1 cellular context compared by ENCODE assay signal in the genomic region with DNA sequence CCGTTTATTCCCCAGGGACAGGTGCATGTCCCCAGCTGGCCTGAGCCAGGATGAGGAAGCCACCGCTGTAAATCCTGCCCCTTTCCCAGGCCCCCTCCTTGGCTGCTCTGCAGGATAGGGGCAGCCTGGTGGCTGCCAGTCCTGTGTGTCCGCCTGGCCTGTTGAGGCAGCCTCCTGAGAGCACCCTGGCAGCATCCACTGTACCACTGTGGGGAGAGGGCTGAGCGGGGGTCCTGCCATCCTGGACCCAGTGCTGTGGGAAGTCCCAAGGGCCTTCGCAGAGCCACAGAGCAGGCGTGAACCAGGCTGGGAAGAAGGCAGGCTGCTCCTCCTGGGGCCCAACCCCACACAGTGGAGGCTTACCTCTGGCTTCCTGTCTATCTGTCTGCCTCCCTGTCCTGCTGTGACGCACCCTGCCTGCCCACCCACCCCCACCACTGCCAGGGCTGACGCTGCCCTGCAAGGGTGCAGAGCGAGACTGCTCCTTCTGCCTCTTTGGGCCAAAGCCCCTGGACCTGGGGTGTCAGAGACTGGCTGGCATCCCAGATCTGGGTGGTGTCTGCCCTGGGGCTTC.
TF ChIP-seq lines count a peak whose summit lies in the region.

No MANE protein-coding gene starts in this region.

TF ChIP-seq in HEK293, 187 proteins besides CTCF, POLR2A, EP300 and RAD21:
- no peak for TF ChIP-seq MZF1 (tag by site-specific recombination; IDR thresholded peaks at IDR 0.05; ENCODE audit: borderline replicate concordance)
- no peak for TF ChIP-seq HOXA7 (CRISPR knock-in tag; IDR thresholded peaks at IDR 0.05; ENCODE audit: borderline replicate concordance)
- TF ChIP-seq ZIC2 (tag by site-specific recombination; IDR thresholded peaks at IDR 0.05) = peak; percentile 30
- TF ChIP-seq, protein P1, sequence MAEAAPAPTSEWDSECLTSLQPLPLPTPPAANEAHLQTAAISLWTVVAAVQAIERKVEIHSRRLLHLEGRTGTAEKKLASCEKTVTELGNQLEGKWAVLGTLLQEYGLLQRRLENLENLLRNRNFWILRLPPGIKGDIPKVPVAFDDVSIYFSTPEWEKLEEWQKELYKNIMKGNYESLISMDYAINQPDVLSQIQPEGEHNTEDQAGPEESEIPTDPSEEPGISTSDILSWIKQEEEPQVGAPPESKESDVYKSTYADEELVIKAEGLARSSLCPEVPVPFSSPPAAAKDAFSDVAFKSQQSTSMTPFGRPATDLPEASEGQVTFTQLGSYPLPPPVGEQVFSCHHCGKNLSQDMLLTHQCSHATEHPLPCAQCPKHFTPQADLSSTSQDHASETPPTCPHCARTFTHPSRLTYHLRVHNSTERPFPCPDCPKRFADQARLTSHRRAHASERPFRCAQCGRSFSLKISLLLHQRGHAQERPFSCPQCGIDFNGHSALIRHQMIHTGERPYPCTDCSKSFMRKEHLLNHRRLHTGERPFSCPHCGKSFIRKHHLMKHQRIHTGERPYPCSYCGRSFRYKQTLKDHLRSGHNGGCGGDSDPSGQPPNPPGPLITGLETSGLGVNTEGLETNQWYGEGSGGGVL (tag by site-specific recombination; IDR thresholded peaks at IDR 0.05) = no peak
- no peak for TF ChIP-seq HOXC10 (CRISPR knock-in tag; IDR thresholded peaks at IDR 0.05)
- TF ChIP-seq PATZ1 (tag by site-specific recombination; IDR thresholded peaks at IDR 0.05) = no peak
